ENCODE assay signal across 12 cellular contexts in genomic region chr9:114989600-114990410, GRCh38. TPM values are rescaled to one million over a fixed set of nuclear protein-coding genes. Genes with fewer than 3 reads are reported as not detected.
DNase-seq lines count a peak whose midpoint lies in the region; ATAC-seq and TF ChIP-seq lines count a peak whose summit lies in the region.
"Had no signal": no experiment of that assay in that cellular context is flagged by ENCODE, and none has a peak within 500 bp of the region (broad histone marks: within the 10 kb centered on the region; RNA-seq: fewer than 3 reads in every experiment).

No MANE protein-coding gene starts in this region.

- H3K4me3 ChIP-seq in testis = no peak overlapping the region
- H3K4me3 ChIP-seq: upper lobe of left lung had no signal

- intact Hi-C loops in testis (cut with DNase I; ENCODE audit: low total_unique reads) = no loop called here

- DNase-seq in activated CD8-positive, alpha-beta T cell treated with anti-CD3 and anti-CD28 coated beads, Interleukin-2, amount 10 ng/mL, durations not matched to agents 7 days and 5 days = peak; percentile 67
- peak; percentile 88 for DNase-seq in stimulated activated CD4-positive, alpha-beta T cell treated with anti-CD3 and anti-CD28 coated beads, Interleukin-1b, Interleukin-23, amount 100 ng/mL, for 48 hours
- DNase-seq in NCI-H82 treated with DMSO at 0.1 percent for 48 hours (lab: John Stamatoyannopoulos, UW; ENCODE audit: unreplicated experiment) (no peak), testis (no peak), OCI-M1 (lab: John Stamatoyannopoulos, UW) (no peak)
- DNase-seq: NCI-H2029 had no signal

- H3K27ac ChIP-seq in testis = no peak overlapping the region
- H3K27ac ChIP-seq: parathyroid adenoma had no signal

- no peak for TF ChIP-seq POLR2A in testis (IDR thresholded peaks at IDR 0.05)

- H3K27me3 Mint-ChIP-seq in activated CD8-positive, alpha-beta T cell treated with anti-CD3 and anti-CD28 coated beads, Interleukin-2, amount 10 ng/mL, durations not matched to agents 7 days and 5 days (ENCODE audit: low read depth) = no peaks in the 10 kb centered on the region

- peaks cover 43% of the 10 kb centered on the region for H3K4me1 Mint-ChIP-seq in activated CD8-positive, alpha-beta T cell treated with anti-CD3 and anti-CD28 coated beads, Interleukin-2, amount 10 ng/mL, durations not matched to agents 7 days and 5 days (ENCODE audit: low read depth)

- H3K9me3 Mint-ChIP-seq in activated CD8-positive, alpha-beta T cell treated with anti-CD3 and anti-CD28 coated beads, Interleukin-2, amount 10 ng/mL, durations not matched to agents 7 days and 5 days (ENCODE audit: insufficient read depth) = no peaks in the 10 kb centered on the region

- no peaks in the 10 kb centered on the region for H3K36me3 ChIP-seq in testis (ENCODE audit: low read depth, missing control alignments)
- H3K36me3 ChIP-seq: upper lobe of left lung had no signal

- WGBS in testis, 2 donors = 71 to 76% methylated on average over 4 of the region's 4 CpGs

- ATAC-seq in GM18870 (IDR thresholded peaks at IDR 0.05; ENCODE audit: unreplicated experiment) (peak; percentile 51), HG02938 (IDR thresholded peaks at IDR 0.05; ENCODE audit: unreplicated experiment) (peak; percentile 45), HG02970 (IDR thresholded peaks at IDR 0.05; ENCODE audit: low FRiP score, unreplicated experiment) (no peak)
- ATAC-seq in activated CD8-positive, alpha-beta T cell treated with anti-CD3 and anti-CD28 coated beads, Interleukin-2, amount 10 ng/mL, durations not matched to agents 7 days and 5 days = peak; percentile 89

- H3K27ac Mint-ChIP-seq in activated CD8-positive, alpha-beta T cell treated with anti-CD3 and anti-CD28 coated beads, Interleukin-2, amount 10 ng/mL, durations not matched to agents 7 days and 5 days = peak overlapping the region; percentile 79

- no peaks in the 10 kb centered on the region for H3K27me3 ChIP-seq in testis
- H3K27me3 ChIP-seq: upper lobe of left lung had no signal

- POLR2A ChIA-PET in activated CD8-positive, alpha-beta T cell treated with anti-CD3 and anti-CD28 coated beads, Interleukin-2, amount 10 ng/mL, durations not matched to agents 7 days and 5 days (lab: Charles Lee) = interaction anchor here (0.6 to 1.8 kb wide), 7 partner anchors 12 to 298 kb away, joined by 3 to 20 read pairs (median 4); partner anchors contain the start of gene TNFSF8

- no peak for TF ChIP-seq CTCF in testis (IDR thresholded peaks at IDR 0.05)

- H3K36me3 Mint-ChIP-seq in activated CD8-positive, alpha-beta T cell treated with anti-CD3 and anti-CD28 coated beads, Interleukin-2, amount 10 ng/mL, durations not matched to agents 7 days and 5 days (ENCODE audit: low read depth) = no peaks in the 10 kb centered on the region

- no peaks in the 10 kb centered on the region for H3K9me3 ChIP-seq in testis
- H3K9me3 ChIP-seq: upper lobe of left lung had no signal

- H3K4me1 ChIP-seq in testis = no peaks in the 10 kb centered on the region
- H3K4me1 ChIP-seq: parathyroid adenoma had no signal

- CTCF ChIA-PET in activated CD8-positive, alpha-beta T cell treated with anti-CD3 and anti-CD28 coated beads, Interleukin-2, amount 10 ng/mL, durations not matched to agents 7 days and 5 days (lab: Charles Lee) = interaction anchor here (0.9 to 2.1 kb wide), 16 partner anchors 8 to 324 kb away, joined by 3 to 13 read pairs (median 3); partner anchors contain the start of genes TEX48 and TNFSF8

- peak overlapping the region; percentile 3 for H3K4me3 Mint-ChIP-seq in activated CD8-positive, alpha-beta T cell treated with anti-CD3 and anti-CD28 coated beads, Interleukin-2, amount 10 ng/mL, durations not matched to agents 7 days and 5 days

RNA-seq across cellular contexts. Expression of gene TNFSF8, which starts 59.4 kb away (rescaled TPM):
- 10 to 100 TPM; 52.6 to 55.3 TPM for total RNA-seq in activated CD8-positive, alpha-beta T cell treated with anti-CD3 and anti-CD28 coated beads, Interleukin-2, amount 10 ng/mL, durations not matched to agents 7 days and 5 days
- 1 to 10 TPM in 1 of 2 donors, under 1 TPM in 1; 0.63 to 1.1 TPM for total RNA-seq in testis
- polyA plus RNA-seq in testis (ENCODE audit: insufficient read depth, low read depth, low replicate concordance) = 1.3 TPM
- total RNA-seq: Daoy had no signal

Comparison
In these comparisons a context has a peak if more than half of its experiments do, and no peak if none do; other contexts are left out.
1. DNase-seq: peak in activated CD8-positive, alpha-beta T cell treated with anti-CD3 and anti-CD28 coated beads, Interleukin-2, amount 10 ng/mL, durations not matched to agents 7 days and 5 days (single experiment) and stimulated activated CD4-positive, alpha-beta T cell treated with anti-CD3 and anti-CD28 coated beads, Interleukin-1b, Interleukin-23, amount 100 ng/mL, for 48 hours (single experiment); none in NCI-H82 treated with DMSO at 0.1 percent for 48 hours (single experiment), testis (single experiment) and OCI-M1 (single experiment).
2. RNA of gene TNFSF8, which starts 59.4 kb away (total RNA-seq): 52.6 to 55.3 TPM in activated CD8-positive, alpha-beta T cell treated with anti-CD3 and anti-CD28 coated beads, Interleukin-2, amount 10 ng/mL, durations not matched to agents 7 days and 5 days; 0.63 to 1.1 TPM in testis; every median in the first group is over 10 times any median in the second.